7 cellular contexts compared by ENCODE assay signal in genomic region chr7:1156782-1157535, GRCh38. TPM values are rescaled to one million over a fixed set of nuclear protein-coding genes. Genes with fewer than 3 reads are reported as not detected.
DNase-seq lines count a peak whose midpoint lies in the region; ATAC-seq, FAIRE-seq and TF ChIP-seq lines count a peak whose summit lies in the region.

No MANE protein-coding gene starts in this region.

- no peaks in the 10 kb centered on the region for H3K9me3 ChIP-seq in HEK293 (ENCODE audit: control insufficient read depth, insufficient read depth, low read depth, low read length)
- no peaks in the 10 kb centered on the region for H3K9me3 ChIP-seq in fibroblast of lung (ENCODE audit: control insufficient read depth, insufficient read depth, low read depth, low read length)
- H3K9me3 ChIP-seq in small intestine (ENCODE audit: control insufficient read depth, low read depth) = no peaks in the 10 kb centered on the region
- H3K9me3 ChIP-seq in ovary = no peaks in the 10 kb centered on the region

- TF ChIP-seq CTCF in HEK293 (tag by site-specific recombination; IDR thresholded peaks at IDR 0.05) (no peak), fibroblast of lung (conservative IDR thresholded peaks at IDR 0.05 in 1 of 2, IDR thresholded peaks at IDR 0.05 in 1 of 2; ENCODE audit: low read depth in 1 of 2, low read length in 2 of 2) (no peak), ovary (IDR thresholded peaks at IDR 0.05) (no peak)

- DNase-seq in RCC 7860 (ENCODE audit: low spot score) = peak; percentile 35
- DNase-seq in fibroblast of lung (ENCODE audit: low read depth in 2 of 2) = peak; percentile 33 to 47
- DNase-seq in small intestine = peak; percentile 64
- no peak for DNase-seq in ovary

- H4K20me1 ChIP-seq in fibroblast of lung (ENCODE audit: control insufficient read depth, extremely low read depth, insufficient read depth, low read length) = no peaks in the 10 kb centered on the region

- POLR2A ChIA-PET in HEK293 (lab: Yijun Ruan, JAX) = interaction anchor here (1.2 kb wide), 1 partner anchor 18 kb away, joined by 3 read pairs; no protein-coding TSS in a partner anchor

- H3K9ac ChIP-seq in fibroblast of lung (ENCODE audit: insufficient read depth, low read length) = no peak overlapping the region

- H3K4me1 ChIP-seq in HEK293 (ENCODE audit: control insufficient read depth, insufficient read depth, low read length) (0 out of 2 replicates have a peak, but pooled peaks cover 2% of the 10 kb centered on the region), fibroblast of lung (ENCODE audit: control insufficient read depth, extremely low read depth, insufficient read depth, low read length) (peaks cover 15% of the 10 kb centered on the region), small intestine (ENCODE audit: control insufficient read depth in 2 of 2, insufficient read depth in 1 of 2, low read depth in 1 of 2, low read length in 1 of 2) (peaks cover 7 to 10% of the 10 kb centered on the region in 2 donors), ovary (ENCODE audit: insufficient read depth) (peaks cover 10% of the 10 kb centered on the region)

- no peak overlapping the region for H3K4me2 ChIP-seq in fibroblast of lung (ENCODE audit: extremely low read depth, insufficient read depth, low read length)

- peaks cover 31% of the 10 kb centered on the region for H3K79me2 ChIP-seq in fibroblast of lung (ENCODE audit: control insufficient read depth, insufficient read depth, low read length)

- H3K27me3 ChIP-seq in fibroblast of lung (ENCODE audit: control insufficient read depth, insufficient read depth, low read length) (no peaks in the 10 kb centered on the region), small intestine (ENCODE audit: control insufficient read depth in 2 of 2, insufficient read depth in 2 of 2, low read length in 2 of 2) (no peaks in the 10 kb centered on the region), ovary (no peaks in the 10 kb centered on the region)

- WGBS in small intestine, 3 donors = 38 to 50% (median 39%) methylated on average over 10 of the region's 10 CpGs
- 56 to 60% (median 60%) methylated on average over 10 of the region's 10 CpGs for WGBS in ovary, 3 donors

- no peak for TF ChIP-seq POLR2A in ovary (IDR thresholded peaks at IDR 0.05)

- H3K36me3 ChIP-seq in HEK293 (ENCODE audit: control insufficient read depth in 2 of 2, insufficient read depth in 1 of 2, low read length in 2 of 2) (peaks cover 14 to 59% of the 10 kb centered on the region in 2 experiments; a peak in 2 of 3 replicates), fibroblast of lung (ENCODE audit: control insufficient read depth, insufficient read depth, low read length) (peaks cover 20% of the 10 kb centered on the region), small intestine (ENCODE audit: control insufficient read depth in 2 of 2, insufficient read depth in 2 of 2, low read length in 2 of 2) (peaks cover 11 to 21% of the 10 kb centered on the region in 2 donors), ovary (no peaks in the 10 kb centered on the region)

- H3K4me3 ChIP-seq in HEK293 (ENCODE audit: low read depth, low read length) (no peak overlapping the region), fibroblast of lung (replicated peaks in 1 of 4; ENCODE audit: control extremely low read depth in 1 of 4, insufficient read depth in 1 of 4, low read depth in 3 of 4, low read length in 4 of 4) (no peak overlapping the region), small intestine (ENCODE audit: low read depth in 1 of 2, low read length in 2 of 2) (no peak overlapping the region), ovary (no peak overlapping the region)

- TF ChIP-seq EP300 in ovary (IDR thresholded peaks at IDR 0.05) = no peak

- intact Hi-C loops in ovary (cut with DNase I) = loop anchor here in 1 of 4 donors (10.0 kb wide), 1 partner anchor 172 kb away; the partner anchor contains the start of gene CYP2W1

- FAIRE-seq in RCC 7860 (lab: Jason Lieb, UNC) = no peak
- no peak for FAIRE-seq in small intestine (lab: Jason Lieb, UNC)

- CTCF ChIA-PET in HEK293 (lab: Yijun Ruan, JAX) = interaction anchor here (1.4 to 2.1 kb wide), 3 partner anchors 19 to 164 kb away, joined by 5 to 11 read pairs (median 6); no protein-coding TSS in a partner anchor

- H2AFZ ChIP-seq in fibroblast of lung (ENCODE audit: low read length) = no peak overlapping the region

- ATAC-seq in GM18907 (IDR thresholded peaks at IDR 0.05; ENCODE audit: unreplicated experiment) (no peak), HG02938 (IDR thresholded peaks at IDR 0.05; ENCODE audit: unreplicated experiment) (no peak)

- H3K27ac ChIP-seq in HEK293 (ENCODE audit: extremely low read depth, low read depth, low read length) (no peak overlapping the region), fibroblast of lung (ENCODE audit: insufficient read depth, low read length) (no peak overlapping the region), small intestine (ENCODE audit: low read depth in 1 of 2, low read length in 1 of 2) (peak overlapping the region in 1 of 2 donors; percentile 30), ovary (no peak overlapping the region)

TF ChIP-seq in HEK293, 187 proteins besides CTCF, POLR2A, EP300 and RAD21:
- TF ChIP-seq GLIS1 (tag by site-specific recombination; IDR thresholded peaks at IDR 0.05) (peak; percentile 58), ZNF785 (tag by site-specific recombination; IDR thresholded peaks at IDR 0.05) (no peak)

RNA-seq across cellular contexts. Expression of gene ZFAND2A, which starts 3.0 kb away (rescaled TPM):
- total RNA-seq in fibroblast of lung (18.7 and 20.5 TPM in 2 replicates), ovary (10 to 100 TPM in 6 of 7 donors, 1 to 10 TPM in 1; 8.1 to 24.9 (median 16.9) TPM)
- polyA plus RNA-seq in fibroblast of lung (22.0 and 35.1 TPM in 2 replicates), small intestine (10 to 100 TPM; 29.4 to 84.5 (median 71.6) TPM), ovary (10 to 100 TPM; 26.9 to 34.9 TPM)
- 18.8 and 27.3 TPM in 2 replicates for polyA plus RNA-seq in fibroblast of lung (2012)
- 4.3 and 16.2 TPM in 2 replicates for polyA minus RNA-seq in fibroblast of lung (ENCODE audit: low replicate concordance)

Comparison
In these comparisons a context has a peak if more than half of its experiments do, and no peak if none do; other contexts are left out.
1. DNase-seq: peak in RCC 7860 (single experiment), fibroblast of lung (2 of 2) and small intestine (single experiment); none in ovary (0 of 5).